17 cellular contexts compared by ENCODE assay signal in genomic region chr1:201636581-201636980, GRCh38.
DNase-seq lines count a peak whose midpoint lies in the region; ATAC-seq and TF ChIP-seq lines count a peak whose summit lies in the region.
"Had no signal": no experiment of that assay in that cellular context is flagged by ENCODE, and none has a peak within 500 bp of the region (broad histone marks: within the 10 kb centered on the region; RNA-seq: fewer than 3 reads in every experiment).

No MANE protein-coding gene starts in this region.

- H3K27me3 Mint-ChIP-seq in endodermal cell (ENCODE audit: insufficient read depth) = peaks cover 11% of the 10 kb centered on the region
- H3K27me3 Mint-ChIP-seq: activated CD4-positive, alpha-beta T cell treated with anti-CD3 and anti-CD28 coated beads, Interleukin-2, amount 10 ng/mL, durations not matched to agents 24 days and 14 days; stimulated activated naive CD8-positive, alpha-beta T cell treated with anti-CD3 and anti-CD28 coated beads, Interleukin-15, amount 100 ng/mL, for 72 hours had no signal

- H3K9me3 Mint-ChIP-seq in endodermal cell = no peaks in the 10 kb centered on the region
- H3K9me3 Mint-ChIP-seq: activated CD4-positive, alpha-beta T cell treated with anti-CD3 and anti-CD28 coated beads, Interleukin-2, amount 10 ng/mL, durations not matched to agents 24 days and 14 days; natural killer cell; stimulated activated naive CD8-positive, alpha-beta T cell treated with anti-CD3 and anti-CD28 coated beads, Interleukin-15, amount 100 ng/mL, for 72 hours had no signal

- H3K9ac ChIP-seq in endodermal cell (ENCODE audit: extremely low read depth, low read length, poor library complexity, severe bottlenecking) = no peak overlapping the region

- no peaks in the 10 kb centered on the region for H3K9me3 ChIP-seq in endodermal cell (ENCODE audit: control insufficient read depth, low read length)
- no peaks in the 10 kb centered on the region for H3K9me3 ChIP-seq in mesodermal cell (ENCODE audit: control insufficient read depth, low read length)
- H3K9me3 ChIP-seq in Peyer's patch = no peaks in the 10 kb centered on the region

- H3K4me3 ChIP-seq in endodermal cell (ENCODE audit: low read length) (no peak overlapping the region), mesodermal cell (ENCODE audit: extremely low read depth, insufficient read depth, low read length, poor library complexity, severe bottlenecking) (no peak overlapping the region), Peyer's patch (no peak overlapping the region)

- 47 to 70% methylated on average over 2 to 3 of the region's 3 CpGs for WGBS in endodermal cell (ENCODE audit: insufficient coverage in 1 of 2, insufficient read length in 1 of 2), 2 experiments
- 63 to 72% methylated on average over 2 of the region's 3 CpGs for WGBS in mesodermal cell (ENCODE audit: insufficient coverage in 2 of 2), 2 experiments

- peaks cover 39% of the 10 kb centered on the region for H3K4me1 Mint-ChIP-seq in endodermal cell
- H3K4me1 Mint-ChIP-seq: activated CD4-positive, alpha-beta T cell treated with anti-CD3 and anti-CD28 coated beads, Interleukin-2, amount 10 ng/mL, durations not matched to agents 24 days and 14 days; natural killer cell; stimulated activated naive CD8-positive, alpha-beta T cell treated with anti-CD3 and anti-CD28 coated beads, Interleukin-15, amount 100 ng/mL, for 72 hours had no signal

- H3K4me1 ChIP-seq in endodermal cell (ENCODE audit: control insufficient read depth, insufficient read depth, low read length) (peaks cover 18% of the 10 kb centered on the region), mesodermal cell (ENCODE audit: control insufficient read depth, insufficient read depth, low read length, poor library complexity, severe bottlenecking) (peaks cover 17% of the 10 kb centered on the region), Peyer's patch (peaks cover 0 to 13% (median 0%) of the 10 kb centered on the region in 4 donors)

- ATAC-seq in HG03196 (IDR thresholded peaks at IDR 0.05; ENCODE audit: unreplicated experiment) = no peak
- ATAC-seq: natural killer cell; sciatic nerve; stimulated activated naive CD8-positive, alpha-beta T cell treated with anti-CD3 and anti-CD28 coated beads, Interleukin-15, amount 100 ng/mL, for 72 hours had no signal

- H3K36me3 Mint-ChIP-seq in endodermal cell (ENCODE audit: low read depth) = no peaks in the 10 kb centered on the region
- H3K36me3 Mint-ChIP-seq: natural killer cell had no signal

- TF ChIP-seq CTCF in endodermal cell (conservative IDR thresholded peaks at IDR 0.05) = no peak
- TF ChIP-seq CTCF in Peyer's patch (IDR thresholded peaks at IDR 0.05) = no peak

- peak overlapping the region; percentile 77 for H3K27ac Mint-ChIP-seq in endodermal cell
- H3K27ac Mint-ChIP-seq: activated CD4-positive, alpha-beta T cell treated with anti-CD3 and anti-CD28 coated beads, Interleukin-2, amount 10 ng/mL, durations not matched to agents 24 days and 14 days; natural killer cell; stimulated activated naive CD8-positive, alpha-beta T cell treated with anti-CD3 and anti-CD28 coated beads, Interleukin-15, amount 100 ng/mL, for 72 hours had no signal

- H3K36me3 ChIP-seq in endodermal cell (ENCODE audit: control insufficient read depth, insufficient read depth, low read length) (no peaks in the 10 kb centered on the region), mesodermal cell (ENCODE audit: control insufficient read depth, insufficient read depth, low read length) (peaks cover 21% of the 10 kb centered on the region), Peyer's patch (no peaks in the 10 kb centered on the region)

- DNase-seq in ELR (ENCODE audit: low read depth) (peak; percentile 96), NCI-H226 (peak; percentile 75), endodermal cell (no peak), Peyer's patch (no peak), HK-2 (ENCODE audit: unreplicated experiment) (no peak)
- no peak for DNase-seq in activated naive CD4-positive, alpha-beta T cell treated with Interleukin-2 at 50 U/mL for 16 hours
- DNase-seq: activated CD4-positive, alpha-beta T cell treated with anti-CD3 and anti-CD28 coated beads, Interleukin-2, amount 10 ng/mL, durations not matched to agents 24 days and 14 days; activated T-cell treated with anti-CD3 and anti-CD28 coated beads, Interleukin-2, amount 50 U/mL, for 48 hours; amygdala; C1 segment of cervical spinal cord; natural killer cell; NCI-H1105; stimulated activated naive CD8-positive, alpha-beta T cell treated with anti-CD3 and anti-CD28 coated beads, Interleukin-15, amount 100 ng/mL, for 72 hours; T-helper 2 cell had no signal

- TF ChIP-seq POLR2A in Peyer's patch (IDR thresholded peaks at IDR 0.05) = no peak

- no peak overlapping the region for H3K4me3 Mint-ChIP-seq in endodermal cell
- H3K4me3 Mint-ChIP-seq: activated CD4-positive, alpha-beta T cell treated with anti-CD3 and anti-CD28 coated beads, Interleukin-2, amount 10 ng/mL, durations not matched to agents 24 days and 14 days; natural killer cell; stimulated activated naive CD8-positive, alpha-beta T cell treated with anti-CD3 and anti-CD28 coated beads, Interleukin-15, amount 100 ng/mL, for 72 hours had no signal

- H3K27me3 ChIP-seq in endodermal cell (ENCODE audit: control insufficient read depth, insufficient read depth, low read length, poor library complexity, severe bottlenecking) (no peaks in the 10 kb centered on the region), Peyer's patch (no peaks in the 10 kb centered on the region)

- H3K27ac ChIP-seq in endodermal cell (ENCODE audit: low read depth, low read length) (peak overlapping the region; percentile 45), mesodermal cell (ENCODE audit: low read depth, low read length, severe bottlenecking) (peak overlapping the region; percentile 41), Peyer's patch (no peak overlapping the region)

Comparison
In these comparisons a context has a peak if more than half of its experiments do, and no peak if none do; other contexts are left out.
1. DNase-seq: peak in ELR (single experiment) and NCI-H226 (single experiment); none in endodermal cell (single experiment), Peyer's patch (0 of 3), HK-2 (single experiment) and activated naive CD4-positive, alpha-beta T cell treated with Interleukin-2 at 50 U/mL for 16 hours (single experiment).
2. H3K27ac ChIP-seq: peak in endodermal cell (single experiment) and mesodermal cell (single experiment); none in Peyer's patch (0 of 4).